Comparison of ENCODE assay signal across 15 cellular contexts in the genomic region with DNA sequence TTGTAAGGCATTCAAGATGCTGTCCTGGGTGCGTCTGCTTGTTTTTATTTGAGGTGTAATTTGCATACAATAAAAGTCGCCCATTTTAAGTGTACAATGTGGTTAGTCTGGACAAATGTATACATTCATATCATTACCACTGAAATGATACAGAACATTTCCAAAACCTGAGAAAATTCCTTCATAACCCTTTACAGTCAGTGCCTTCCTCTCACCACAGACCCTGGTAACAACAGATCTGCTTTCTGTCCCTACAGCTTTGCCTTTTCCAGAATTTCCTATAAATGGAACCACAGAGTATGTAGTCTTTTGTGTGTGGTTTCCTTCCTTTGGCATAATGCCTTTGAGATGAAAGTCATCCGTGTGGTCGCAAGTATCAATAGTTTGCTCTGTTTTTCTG. TPM values are rescaled to one million over a fixed set of nuclear protein-coding genes. Genes with fewer than 3 reads are reported as not detected.
DNase-seq lines count a peak whose midpoint lies in the region; ATAC-seq and TF ChIP-seq lines count a peak whose summit lies in the region.
"Had no signal": no experiment of that assay in that cellular context is flagged by ENCODE, and none has a peak within 500 bp of the region (broad histone marks: within the 10 kb centered on the region; RNA-seq: fewer than 3 reads in every experiment).

No MANE protein-coding gene starts in this region.

- DNase-seq in natural killer cell: no peak
- DNase-seq in natural killer cell treated with Interleukin-12 subunit alpha and Interleukin-12 subunit beta and Interleukin-15 and Interleukin-18, amount 100 ng/mL, for 72 hours (ENCODE audit: low spot score): no peak
- no peak for DNase-seq in T-helper 17 cell
- DNase-seq in lung microvascular endothelial cell (ENCODE audit: low read depth in 2 of 2): peak; percentile 59 to 74
- DNase-seq in T1000 (lab: John Stamatoyannopoulos, UW): no peak
- DNase-seq in RKO (ENCODE audit: low spot score): no peak
- no peak for DNase-seq in effector memory CD4-positive, alpha-beta T cell
- DNase-seq: esophagus squamous epithelium; KG1; mammary epithelial cell; NCI-H1694 treated with DMSO at 0.1 percent for 48 hours; psoas muscle; stimulated activated CD8-positive, alpha-beta memory T cell treated with anti-CD3 and anti-CD28 coated beads, Interleukin-4, amount 100 ng/mL, for 48 hours had no signal

- H3K4me1 ChIP-seq in effector memory CD4-positive, alpha-beta T cell (ENCODE audit: control insufficient read depth, insufficient read depth, low read length, poor library complexity, severe bottlenecking): no peaks in the 10 kb centered on the region
- H3K4me1 ChIP-seq: psoas muscle had no signal

- H3K9me3 Mint-ChIP-seq in natural killer cell: no peaks in the 10 kb centered on the region
- H3K9me3 Mint-ChIP-seq in natural killer cell treated with Interleukin-12 subunit alpha and Interleukin-12 subunit beta and Interleukin-15 and Interleukin-18, amount 100 ng/mL, for 72 hours: no peaks in the 10 kb centered on the region

- H3K9me3 ChIP-seq in T-helper 17 cell (ENCODE audit: control insufficient read depth, low read length, poor library complexity, severe bottlenecking): no peaks in the 10 kb centered on the region
- no peaks in the 10 kb centered on the region for H3K9me3 ChIP-seq in effector memory CD4-positive, alpha-beta T cell (ENCODE audit: control insufficient read depth, low read length)
- H3K9me3 ChIP-seq: esophagus squamous epithelium, psoas muscle, SJSA1 had no signal

- H3K27me3 ChIP-seq in effector memory CD4-positive, alpha-beta T cell (replicated peaks; ENCODE audit: control insufficient read depth, insufficient read depth, low read length, poor library complexity, severe bottlenecking): no peaks in the 10 kb centered on the region
- H3K27me3 ChIP-seq: esophagus squamous epithelium, SJSA1 had no signal

- H3K36me3 ChIP-seq in effector memory CD4-positive, alpha-beta T cell (ENCODE audit: control insufficient read depth, insufficient read depth, low read length): peaks cover 31% of the 10 kb centered on the region

- peaks cover 20% of the 10 kb centered on the region for H3K36me3 Mint-ChIP-seq in natural killer cell
- H3K36me3 Mint-ChIP-seq in natural killer cell treated with Interleukin-12 subunit alpha and Interleukin-12 subunit beta and Interleukin-15 and Interleukin-18, amount 100 ng/mL, for 72 hours: peaks cover 17% of the 10 kb centered on the region
- H3K36me3 Mint-ChIP-seq in T-helper 17 cell (ENCODE audit: low read depth): peaks cover 4% of the 10 kb centered on the region

- H3K4me3 Mint-ChIP-seq in natural killer cell: no peak overlapping the region
- no peak overlapping the region for H3K4me3 Mint-ChIP-seq in natural killer cell treated with Interleukin-12 subunit alpha and Interleukin-12 subunit beta and Interleukin-15 and Interleukin-18, amount 100 ng/mL, for 72 hours
- no peak overlapping the region for H3K4me3 Mint-ChIP-seq in T-helper 17 cell

- H3K27me3 Mint-ChIP-seq in natural killer cell (ENCODE audit: low read depth in 2 of 2): no peaks in the 10 kb centered on the region
- H3K27me3 Mint-ChIP-seq in natural killer cell treated with Interleukin-12 subunit alpha and Interleukin-12 subunit beta and Interleukin-15 and Interleukin-18, amount 100 ng/mL, for 72 hours: no peaks in the 10 kb centered on the region
- H3K27me3 Mint-ChIP-seq in T-helper 17 cell: no peaks in the 10 kb centered on the region

- H3K27ac Mint-ChIP-seq in natural killer cell: peak overlapping the region; percentile 32 to 46
- no peak overlapping the region for H3K27ac Mint-ChIP-seq in natural killer cell treated with Interleukin-12 subunit alpha and Interleukin-12 subunit beta and Interleukin-15 and Interleukin-18, amount 100 ng/mL, for 72 hours
- H3K27ac Mint-ChIP-seq in T-helper 17 cell: peak overlapping the region; percentile 51

- ATAC-seq in natural killer cell (no peak), T-helper 17 cell (no peak), GM19324 (IDR thresholded peaks at IDR 0.05; ENCODE audit: low FRiP score, unreplicated experiment) (no peak)
- no peak for ATAC-seq in natural killer cell treated with Interleukin-12 subunit alpha and Interleukin-12 subunit beta and Interleukin-15 and Interleukin-18, amount 100 ng/mL, for 72 hours
- ATAC-seq: psoas muscle had no signal

- intact Hi-C loops in natural killer cell (cut with micrococcal nuclease): no loop called here

- H3K4me3 ChIP-seq in effector memory CD4-positive, alpha-beta T cell (ENCODE audit: insufficient read depth, low read depth, low read length, poor library complexity, severe bottlenecking): no peak overlapping the region
- H3K4me3 ChIP-seq: esophagus squamous epithelium, psoas muscle, SJSA1 had no signal

- H3K27ac ChIP-seq in effector memory CD4-positive, alpha-beta T cell (ENCODE audit: insufficient read depth, low read length, poor library complexity, severe bottlenecking): no peak overlapping the region
- H3K27ac ChIP-seq: esophagus squamous epithelium, psoas muscle, SJSA1 had no signal

- H3K4me1 Mint-ChIP-seq in natural killer cell (peaks cover 11 to 14% of the 10 kb centered on the region in 2 donors), T-helper 17 cell (peaks cover 19% of the 10 kb centered on the region)
- peaks cover 9 to 13% of the 10 kb centered on the region in 2 donors for H3K4me1 Mint-ChIP-seq in natural killer cell treated with Interleukin-12 subunit alpha and Interleukin-12 subunit beta and Interleukin-15 and Interleukin-18, amount 100 ng/mL, for 72 hours (ENCODE audit: low read depth in 2 of 2)

- no peak for TF ChIP-seq CTCF in natural killer cell (IDR thresholded peaks at IDR 0.05)

RNA-seq across cellular contexts. Expression of a gene that starts 45.8 kb away (rescaled TPM):
- total RNA-seq in natural killer cell (10 to 100 TPM; 21.4 to 25.0 (median 23.6) TPM), T-helper 17 cell (10 to 100 TPM; 17.8 to 23.2 TPM), lung microvascular endothelial cell (34.9 and 40.9 TPM in 2 replicates)
- total RNA-seq in natural killer cell treated with Interleukin-12 subunit alpha and Interleukin-12 subunit beta and Interleukin-15 and Interleukin-18, amount 100 ng/mL, for 72 hours: 10 to 100 TPM; 25.3 to 34.6 TPM

Comparison
In these comparisons a context has a peak if more than half of its experiments do, and no peak if none do; other contexts are left out.
1. H3K27ac Mint-ChIP-seq: peak in natural killer cell (2 of 2) and T-helper 17 cell (single experiment); none in natural killer cell treated with Interleukin-12 subunit alpha and Interleukin-12 subunit beta and Interleukin-15 and Interleukin-18, amount 100 ng/mL, for 72 hours (0 of 2).
2. DNase-seq: peak in lung microvascular endothelial cell (2 of 2); none in natural killer cell (single experiment), natural killer cell treated with Interleukin-12 subunit alpha and Interleukin-12 subunit beta and Interleukin-15 and Interleukin-18, amount 100 ng/mL, for 72 hours (single experiment), T-helper 17 cell (0 of 3), T1000 (single experiment), RKO (single experiment) and effector memory CD4-positive, alpha-beta T cell (0 of 3).